In genomic region chr12:57641699-57642442, GRCh38 we compare ENCODE assay signal across 26 cellular contexts. TPM values are rescaled to one million over a fixed set of nuclear protein-coding genes. Genes with fewer than 3 reads are reported as not detected.
"Had no signal": no experiment of that assay in that cellular context is flagged by ENCODE, and none has a peak within 500 bp of the region (broad histone marks: within the 10 kb centered on the region; RNA-seq: fewer than 3 reads in every experiment).

No MANE protein-coding gene starts in this region.

- H3K27me3 ChIP-seq: right lobe of liver had no signal

- H3K4me3 Mint-ChIP-seq: activated CD8-positive, alpha-beta memory T cell treated with anti-CD3 and anti-CD28 coated beads, Interleukin-2, amount 10 ng/mL, durations not matched to agents 7 days and 5 days; activated CD8-positive, alpha-beta T cell treated with anti-CD3 and anti-CD28 coated beads, Interleukin-2, amount 10 ng/mL, durations not matched to agents 7 days and 5 days; central memory CD8-positive, alpha-beta T cell; mesothelial cell of epicardium; nephron progenitor cell; stimulated activated naive CD8-positive, alpha-beta T cell treated with anti-CD3 and anti-CD28 coated beads, Interleukin-15, Interleukin-2, amounts not matched to agents 100 ng/mL and 50 ng/mL, for 24 hours had no signal

- H3K36me3 ChIP-seq: esophagus muscularis mucosa, heart right ventricle, neutrophil, right lobe of liver, thoracic aorta had no signal

- H3K27ac ChIP-seq: esophagus muscularis mucosa, foreskin keratinocyte, heart right ventricle, neutrophil, right lobe of liver, skin epidermis, thoracic aorta had no signal

- H3K9me3 Mint-ChIP-seq: activated naive CD4-positive, alpha-beta T cell treated with anti-CD3 and anti-CD28 coated beads, Interleukin-2, amount 50 U/mL, for 72 hours; central memory CD8-positive, alpha-beta T cell; mesothelial cell of epicardium; stimulated activated naive CD8-positive, alpha-beta T cell treated with anti-CD3 and anti-CD28 coated beads, Interleukin-15, Interleukin-2, amounts not matched to agents 100 ng/mL and 50 ng/mL, for 24 hours had no signal

- ATAC-seq: activated CD8-positive, alpha-beta memory T cell treated with anti-CD3 and anti-CD28 coated beads, Interleukin-2, amount 10 ng/mL, durations not matched to agents 7 days and 5 days; activated CD8-positive, alpha-beta T cell treated with anti-CD3 and anti-CD28 coated beads, Interleukin-2, amount 10 ng/mL, durations not matched to agents 7 days and 5 days; activated naive CD4-positive, alpha-beta T cell treated with anti-CD3 and anti-CD28 coated beads, Interleukin-2, amount 50 U/mL, for 72 hours; foreskin keratinocyte; heart right ventricle; right lobe of liver had no signal

- DNase-seq: activated CD4-positive, alpha-beta T cell treated with anti-CD3 and anti-CD28 coated beads for 1 hour; activated CD8-positive, alpha-beta memory T cell treated with anti-CD3 and anti-CD28 coated beads, Interleukin-2, amount 10 ng/mL, durations not matched to agents 7 days and 5 days; activated CD8-positive, alpha-beta T cell treated with anti-CD3 and anti-CD28 coated beads, Interleukin-2, amount 10 ng/mL, durations not matched to agents 7 days and 5 days; activated naive CD4-positive, alpha-beta T cell; activated T-cell treated with anti-CD3 and anti-CD28 coated beads, Interleukin-2, amount 50 U/mL, for 48 hours; dermis blood vessel endothelial cell; effector CD4-positive, alpha-beta T cell; foreskin keratinocyte; heart right ventricle; naive B cell; nephron progenitor cell; right lobe of liver; stimulated activated CD4-positive, alpha-beta T cell treated with anti-CD3 and anti-CD28 coated beads, Interleukin-12 subunit alpha, Interleukin-12 subunit beta, amount 100 ng/mL, for 4 hours; stimulated activated CD4-positive, alpha-beta T cell treated with anti-CD3 and anti-CD28 coated beads, Interleukin-4, amount 100 ng/mL, for 1 hour; trophoblast cell had no signal

- H3K4me1 ChIP-seq: esophagus muscularis mucosa, foreskin keratinocyte, heart right ventricle, right lobe of liver had no signal

- H3K9me3 ChIP-seq: esophagus muscularis mucosa, right lobe of liver, thoracic aorta had no signal

- H3K4me3 ChIP-seq: esophagus muscularis mucosa, heart right ventricle, right lobe of liver, skin epidermis, thoracic aorta had no signal

- H3K4me1 Mint-ChIP-seq: activated CD8-positive, alpha-beta memory T cell treated with anti-CD3 and anti-CD28 coated beads, Interleukin-2, amount 10 ng/mL, durations not matched to agents 7 days and 5 days; central memory CD8-positive, alpha-beta T cell; mesothelial cell of epicardium; naive B cell; nephron progenitor cell had no signal

- H3K27ac Mint-ChIP-seq: activated CD8-positive, alpha-beta memory T cell treated with anti-CD3 and anti-CD28 coated beads, Interleukin-2, amount 10 ng/mL, durations not matched to agents 7 days and 5 days; activated CD8-positive, alpha-beta T cell treated with anti-CD3 and anti-CD28 coated beads, Interleukin-2, amount 10 ng/mL, durations not matched to agents 7 days and 5 days; activated naive CD4-positive, alpha-beta T cell treated with anti-CD3 and anti-CD28 coated beads, Interleukin-2, amount 50 U/mL, for 72 hours; activated T-helper 2 cell treated with anti-CD3 and anti-CD28 coated beads, Interferon-gamma antibody, Interleukin-2, Interleukin-4, amounts not matched to agents 10 μg/mL and 5 μg/mL and 100 μg/mL, durations not matched to agents 14 hours and 24 hours and 36 hours; mesothelial cell of epicardium; naive B cell; nephron progenitor cell; progenitor cell of endocrine pancreas; stimulated activated naive CD8-positive, alpha-beta T cell treated with anti-CD3 and anti-CD28 coated beads, Interleukin-15, Interleukin-2, amounts not matched to agents 100 ng/mL and 50 ng/mL, for 24 hours had no signal

- H3K36me3 Mint-ChIP-seq: naive B cell had no signal

RNA-seq across cellular contexts. Expression of gene B4GALNT1, which starts 8.9 kb away (rescaled TPM):
- total RNA-seq: bronchial epithelial cell, dermis blood vessel endothelial cell had no signal
